In the genomic region with DNA sequence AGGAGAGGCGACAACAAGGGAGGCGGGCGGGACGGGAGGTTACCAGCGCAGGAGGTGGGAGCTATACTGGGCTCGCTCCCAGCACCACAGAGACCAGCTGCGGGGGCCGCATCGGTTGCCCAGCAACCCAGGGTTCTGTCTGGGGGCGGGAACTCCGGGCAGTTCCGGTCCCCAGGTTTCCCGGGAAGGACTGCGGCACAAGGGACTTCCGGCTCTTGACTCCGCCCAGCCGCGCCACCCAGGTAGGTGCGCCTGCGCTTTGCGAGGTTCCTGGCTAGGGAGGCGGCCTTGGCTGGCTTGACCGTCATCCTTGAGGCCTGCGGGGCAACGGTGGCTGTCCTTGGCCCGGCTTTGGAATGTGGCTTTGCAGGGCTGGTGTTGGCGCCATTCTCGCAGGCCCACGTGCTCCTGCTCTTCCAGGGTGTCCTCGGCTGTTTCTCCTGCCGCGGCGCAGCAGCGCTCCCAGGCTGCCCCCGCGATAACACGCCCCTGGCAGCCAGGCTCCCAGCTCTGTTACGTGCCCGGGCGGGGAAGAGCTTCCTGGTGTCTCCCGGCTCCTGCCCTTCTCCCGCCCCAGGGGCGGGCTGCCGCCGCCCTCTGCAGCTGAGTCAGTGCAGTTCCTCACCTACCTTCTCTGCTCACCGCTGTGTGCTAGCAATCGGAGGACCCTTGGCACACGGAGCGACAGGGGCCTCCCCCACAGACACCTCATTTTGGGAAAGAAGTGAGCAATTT, we compare ENCODE assay signal across 8 cellular contexts. TPM values are rescaled to one million over a fixed set of nuclear protein-coding genes. Genes with fewer than 3 reads are reported as not detected.
DNase-seq lines count a peak whose midpoint lies in the region; ATAC-seq and TF ChIP-seq lines count a peak whose summit lies in the region.

A gene with protein sequence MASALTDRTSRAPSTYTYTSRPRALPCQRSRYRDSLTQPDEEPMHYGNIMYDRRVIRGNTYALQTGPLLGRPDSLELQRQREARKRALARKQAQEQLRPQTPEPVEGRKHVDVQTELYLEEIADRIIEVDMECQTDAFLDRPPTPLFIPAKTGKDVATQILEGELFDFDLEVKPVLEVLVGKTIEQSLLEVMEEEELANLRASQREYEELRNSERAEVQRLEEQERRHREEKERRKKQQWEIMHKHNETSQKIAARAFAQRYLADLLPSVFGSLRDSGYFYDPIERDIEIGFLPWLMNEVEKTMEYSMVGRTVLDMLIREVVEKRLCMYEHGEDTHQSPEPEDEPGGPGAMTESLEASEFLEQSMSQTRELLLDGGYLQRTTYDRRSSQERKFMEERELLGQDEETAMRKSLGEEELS (minus strand): TSS at position 534 of the 735 bp plus-strand sequence. CDS start 652 bp downstream, outside the sequence.

- H3K79me1 ChIP-seq in IMR-90 (ENCODE audit: low read depth in 1 of 2, low read length in 2 of 2): peaks cover 2 to 7% of the 10 kb centered on the region in 2 experiments; a peak in 3 of 4 replicates

- H3K4me3 ChIP-seq in IMR-90 (ENCODE audit: insufficient read depth, low read depth, low read length) (peak within 1 kb of the TSS; percentile 57), OCI-LY7 (ENCODE audit: low read depth, low read length, poor library complexity, severe bottlenecking) (peak within 1 kb of the TSS; percentile 75), epithelial cell of proximal tubule (ENCODE audit: low read depth, low read length) (peak within 1 kb of the TSS; percentile 98)

- peaks cover 4% of the 10 kb centered on the region; the same call in 1 of the 2 replicates for H3K4me1 ChIP-seq in IMR-90 (ENCODE audit: control insufficient read depth, insufficient read depth, low read length)
- peaks cover 17% of the 10 kb centered on the region for H3K4me1 ChIP-seq in OCI-LY7 (ENCODE audit: insufficient read depth, low read length, poor library complexity, severe bottlenecking)

- H2AK9ac ChIP-seq in IMR-90 (replicated peaks; ENCODE audit: low read depth, low read length, poor library complexity): peak within 1 kb of the TSS; percentile 48

- H3K14ac ChIP-seq in IMR-90 (replicated peaks; ENCODE audit: low read depth, low read length): peak within 1 kb of the TSS; percentile 93

- peak within 1 kb of the TSS; percentile 60 for H3K9ac ChIP-seq in IMR-90 (ENCODE audit: low read depth, low read length)

- peak within 1 kb of the TSS; percentile 68 to 98 for H4K8ac ChIP-seq in IMR-90 (ENCODE audit: low read depth in 2 of 2, low read length in 2 of 2)

- no peaks in the 10 kb centered on the region for H3K27me3 ChIP-seq in IMR-90 (ENCODE audit: control insufficient read depth, insufficient read depth, low read length)

- BruUV-seq in IMR-90 (replicated peaks; lab: Mats Ljungman, UMichigan): no TSS peak
- BruUV-seq in OCI-LY7 (replicated peaks; lab: Mats Ljungman, UMichigan): no TSS peak

- peak; percentile 19 for TF ChIP-seq RAD21 in IMR-90 (IDR thresholded peaks at IDR 0.05; ENCODE audit: low read length)

- H3K4me2 ChIP-seq in IMR-90 (ENCODE audit: low read depth, low read length) (peak within 1 kb of the TSS; percentile 71), OCI-LY7 (ENCODE audit: low read length) (peak within 1 kb of the TSS; percentile 90)

- H3K56ac ChIP-seq in IMR-90 (ENCODE audit: extremely low read depth, insufficient read depth, low read length): peak within 1 kb of the TSS; percentile 55

- H2BK120ac ChIP-seq in IMR-90 (ENCODE audit: low read depth, low read length): peak within 1 kb of the TSS; percentile 85

- intact Hi-C loops in IMR-90 (cut with micrococcal nuclease) (no loop called here), OCI-LY7 (cut with micrococcal nuclease; ENCODE audit: unreplicated experiment) (no loop called here)

- H4K20me1 ChIP-seq in IMR-90 (ENCODE audit: insufficient read depth, low read length): no peaks in the 10 kb centered on the region
- no peaks in the 10 kb centered on the region for H4K20me1 ChIP-seq in OCI-LY7 (ENCODE audit: insufficient read depth, low read length)

- peak; percentile 93 for DNase-seq in DMS153 treated with DMSO at 0.1 percent for 48 hours (lab: John Stamatoyannopoulos, UW; ENCODE audit: unreplicated experiment)
- peak; percentile 90 for DNase-seq in IMR-90
- peak; percentile 95 for DNase-seq in OCI-LY7 (ENCODE audit: low spot score)
- DNase-seq in activated T-cell treated with anti-CD3 and anti-CD28 coated beads for 48 hours (ENCODE audit: low read depth): peak; percentile 94
- DNase-seq in epithelial cell of proximal tubule (ENCODE audit: low read depth): peak; percentile 56
- DNase-seq in mucosa of gallbladder (ENCODE audit: low spot score): peak; percentile 94
- peak; percentile 92 for DNase-seq in stimulated activated CD8-positive, alpha-beta memory T cell treated with anti-CD3 and anti-CD28 coated beads, Interleukin-4, amount 100 ng/mL, for 24 hours (ENCODE audit: low read depth)

- in situ Hi-C loops in IMR-90 (cut with MboI; ENCODE audit: low sequenced_read_pairs): no loop called here

- 0% methylated on average over 18 of the region's 49 CpGs; no CpG with 5 or more reads in 1 of the 2 experiments for WGBS in IMR-90 (ENCODE audit: extremely low coverage in 2 of 2, insufficient read length in 1 of 2), 2 experiments

- POLR2A ChIA-PET in IMR-90 (lab: Charles Lee; ENCODE audit: unreplicated experiment) (interaction anchor here (0.6 kb wide), 1 partner anchor 38 kb away, joined by 11 read pairs; no protein-coding TSS in a partner anchor), OCI-LY7 (lab: Charles Lee) (interaction anchor here (0.9 to 2.3 kb wide), 15 partner anchors 8 to 149 kb away, joined by 3 to 10 read pairs (median 4); no protein-coding TSS in a partner anchor)

- TF ChIP-seq POLR2A in IMR-90 (IDR thresholded peaks at IDR 0.05; ENCODE audit: low read depth, low read length): no peak

- H3K79me2 ChIP-seq in OCI-LY7 (ENCODE audit: insufficient read depth, low read depth, low read length): peaks cover 13% of the 10 kb centered on the region; the same call in 1 of the 2 replicates

- ATAC-seq in GM21529 (IDR thresholded peaks at IDR 0.05; ENCODE audit: unreplicated experiment): peak; percentile 92
- peak; percentile 93 for ATAC-seq in IMR-90 (ENCODE audit: low read depth)

- H2BK5ac ChIP-seq in IMR-90 (ENCODE audit: low read depth, low read length, poor library complexity, severe bottlenecking): peak within 1 kb of the TSS; percentile 75

- dilution Hi-C loops in IMR-90 (cut with HindIII; ENCODE audit: low sequenced_read_pairs, unreplicated experiment): no loop called here

- peak within 1 kb of the TSS; percentile 71; the same call in 1 of the 3 replicates for H2BK15ac ChIP-seq in IMR-90 (ENCODE audit: low read depth, low read length)

- H3K4ac ChIP-seq in IMR-90 (ENCODE audit: low read depth, low read length): peak within 1 kb of the TSS; percentile 94

- H3K23ac ChIP-seq in IMR-90 (ENCODE audit: low read depth, low read length): peak within 1 kb of the TSS; percentile 79

- no peaks in the 10 kb centered on the region for H3K9me1 ChIP-seq in IMR-90 (ENCODE audit: insufficient read depth, low read length)

- H3K9me2 ChIP-seq in OCI-LY7 (ENCODE audit: insufficient read depth, low read length): no peaks in the 10 kb centered on the region

- H4K5ac ChIP-seq in IMR-90 (ENCODE audit: low read depth, low read length): peak within 1 kb of the TSS; percentile 60

- TF ChIP-seq CTCF in IMR-90 (conservative IDR thresholded peaks at IDR 0.05; ENCODE audit: low read depth, low read length): 0 out of 2 replicates have a peak, but pooled peaks have one; percentile 20
- TF ChIP-seq CTCF in OCI-LY7 (conservative IDR thresholded peaks at IDR 0.05; ENCODE audit: low read length): peak; percentile 44; the same call in 1 of the 2 replicates
- TF ChIP-seq CTCF in epithelial cell of proximal tubule (conservative IDR thresholded peaks at IDR 0.05; ENCODE audit: low read depth, low read length): peak; percentile 18

- H3K9me3 ChIP-seq in IMR-90 (ENCODE audit: control insufficient read depth, insufficient read depth, low read length) (no peaks in the 10 kb centered on the region), OCI-LY7 (ENCODE audit: low read length) (no peaks in the 10 kb centered on the region)

- peak within 1 kb of the TSS; percentile 35 for H2AK5ac ChIP-seq in IMR-90 (ENCODE audit: low read depth, low read length)

- H4K91ac ChIP-seq in IMR-90 (ENCODE audit: insufficient read depth, low read depth, low read length): peak within 1 kb of the TSS; percentile 96

- H3K27ac ChIP-seq in IMR-90 (ENCODE audit: insufficient read depth, low read length): peak within 1 kb of the TSS; percentile 64
- peak within 1 kb of the TSS; percentile 65 for H3K27ac ChIP-seq in OCI-LY7 (ENCODE audit: low read depth, low read length, poor library complexity, severe bottlenecking)

- CTCF ChIA-PET in IMR-90 (lab: Yijun Ruan, JAX): interaction anchor here (0.5 to 1.2 kb wide), 3 partner anchors 8 to 296 kb away, joined by 3 to 6 read pairs (median 4); no protein-coding TSS in a partner anchor
- CTCF ChIA-PET in OCI-LY7 (lab: Charles Lee; ENCODE audit: unreplicated experiment): interaction anchor here (0.6 to 1.2 kb wide), 5 partner anchors 9 to 143 kb away, joined by 3 read pairs; no protein-coding TSS in a partner anchor

- H3K36me3 ChIP-seq in IMR-90 (ENCODE audit: control insufficient read depth, insufficient read depth, low read length) (no peaks in the 10 kb centered on the region), OCI-LY7 (ENCODE audit: insufficient read depth, low read length) (no peaks in the 10 kb centered on the region)

- H2AFZ ChIP-seq in IMR-90 (replicated peaks; ENCODE audit: low read length, poor library complexity) (peak within 1 kb of the TSS; percentile 99), OCI-LY7 (ENCODE audit: low read length) (peak within 1 kb of the TSS; percentile 67)

- H3K18ac ChIP-seq in IMR-90 (ENCODE audit: low read depth, low read length): peak within 1 kb of the TSS; percentile 21

- 0 out of 2 replicates have a peak within 1 kb of the TSS, but pooled peaks have one; percentile 15 for H2BK20ac ChIP-seq in IMR-90 (ENCODE audit: low read depth, low read length)

TF ChIP-seq in IMR-90, 13 proteins besides CTCF, POLR2A, EP300 and RAD21 (continues in another document):
- TF ChIP-seq RCOR1 (IDR thresholded peaks at IDR 0.05; ENCODE audit: insufficient replicate concordance, low read length) (no peak), MAZ (IDR thresholded peaks at IDR 0.05; ENCODE audit: borderline replicate concordance, low read depth, low read length) (peak; percentile 50; the same call in 1 of the 2 replicates), NFE2L2 (IDR thresholded peaks at IDR 0.05; ENCODE audit: low read depth, low read length) (no peak), MXI1 (IDR thresholded peaks at IDR 0.05; ENCODE audit: borderline replicate concordance, low read depth, low read length) (peak; percentile 92; the same call in 1 of the 2 replicates)

RNA-seq across cellular contexts. Expression of the gene that starts here (rescaled TPM):
- total RNA-seq in IMR-90 (2012; rRNA removed): 3.0 and 3.3 TPM in 2 replicates
- 1.5 and 1.7 TPM in 2 replicates for polyA plus RNA-seq in IMR-90 (2012; rRNA removed)
- 1.0 TPM in 2 replicates for polyA plus RNA-seq in IMR-90 (2012; cell fraction: cytosol; rRNA removed)
- polyA plus RNA-seq in IMR-90 (2012; cell fraction: nucleus; rRNA removed; ENCODE audit: low replicate concordance): 1.1 and 2.2 TPM in 2 replicates
- total RNA-seq in OCI-LY7 (2014; rRNA removed; shearing (Covaris generic)): 2.7 TPM in 2 replicates
- 6.5 and 6.6 TPM in 2 replicates for total RNA-seq in OCI-LY7 (2022)
- 3.0 and 5.2 TPM in 2 replicates for total RNA-seq in epithelial cell of proximal tubule
- 25.2 TPM for total RNA-seq in mucosa of gallbladder

Comparison
In these comparisons a context has a peak if more than half of its experiments do, and no peak if none do; other contexts are left out.
1. Peak in every context shown above with its lines: DNase-seq, ATAC-seq, H3K4me3 ChIP-seq and H3K27ac ChIP-seq.